Comparison of ENCODE assay signal across 1 cellular context in genomic region chr17:4739122-4740024, GRCh38.
A peak's percentile ranks its signal among the peaks of the same experiment; 100 is the strongest.
TF ChIP-seq lines count a peak whose summit lies in the region.

Gene CXCL16, minus strand, starts transcription at chr17:4739928. Its CDS starts 589 bp downstream, at chr17:4739339.
Gene ZMYND15, plus strand, starts transcription at chr17:4739833. Its CDS starts 716 bp downstream, at chr17:4740549.

TF ChIP-seq in H1, 55 proteins besides CTCF, POLR2A, EP300 and RAD21:
- TF ChIP-seq EZH2 (IDR thresholded peaks at IDR 0.05; ENCODE audit: low read depth, low read length, severe bottlenecking) (peak; percentile 75), KDM5A (IDR thresholded peaks at IDR 0.05; ENCODE audit: low read length) (no peak), CREB1 (IDR thresholded peaks at IDR 0.05) (peak; percentile 64), EGR1 (IDR thresholded peaks at IDR 0.05; ENCODE audit: borderline replicate concordance, low read depth, low read length) (peak; percentile 54; the same call in 1 of the 2 replicates), JUND (IDR thresholded peaks at IDR 0.05; ENCODE audit: low read length) (no peak), FOSL1 (IDR thresholded peaks at IDR 0.05; ENCODE audit: insufficient read depth, low read depth, low read length) (no peak), SAP30 (IDR thresholded peaks at IDR 0.05; ENCODE audit: insufficient read depth, insufficient replicate concordance, low read length) (no peak), MAX (IDR thresholded peaks at IDR 0.05) (peak; percentile 33; the same call in 1 of the 2 replicates), E2F6 (IDR thresholded peaks at IDR 0.05) (peak; percentile 32; the same call in 1 of the 2 replicates), CBX5 (IDR thresholded peaks at IDR 0.05; ENCODE audit: low read depth, low read length) (no peak), POU5F1 (IDR thresholded peaks at IDR 0.05; ENCODE audit: low read depth, low read length) (no peak), RNF2 (IDR thresholded peaks at IDR 0.05; ENCODE audit: borderline replicate concordance, low read depth, low read length, missing control alignments, poor library complexity, severe bottlenecking) (peak; percentile 67), KDM4A (IDR thresholded peaks at IDR 0.05; ENCODE audit: low read depth, low read length, severe bottlenecking) (peak; percentile 62), SUZ12 (IDR thresholded peaks at IDR 0.05; ENCODE audit: low read length) (peak; percentile 90)
